Comparison of ENCODE assay signal across 15 cellular contexts in the genomic region with DNA sequence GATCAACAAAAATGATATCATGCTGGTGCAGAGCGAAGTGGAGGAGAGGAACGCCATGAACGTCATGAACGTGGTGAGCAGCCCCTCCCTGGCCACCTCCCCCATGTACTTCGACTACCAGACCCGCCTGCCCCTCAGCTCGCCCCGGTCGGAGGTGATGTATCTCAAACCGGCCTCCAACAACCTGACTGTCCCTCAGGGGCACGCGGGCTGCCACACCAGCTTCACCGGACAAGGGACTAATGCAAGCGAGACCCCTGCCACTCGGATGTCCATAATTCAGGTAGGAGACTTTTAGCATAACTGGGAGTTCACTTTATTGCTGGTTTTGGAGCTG. TPM values are rescaled to one million over a fixed set of nuclear protein-coding genes. Genes with fewer than 3 reads are reported as not detected.
DNase-seq lines count a peak whose midpoint lies in the region; ATAC-seq and TF ChIP-seq lines count a peak whose summit lies in the region.
"Had no signal": no experiment of that assay in that cellular context is flagged by ENCODE, and none has a peak within 500 bp of the region (broad histone marks: within the 10 kb centered on the region; RNA-seq: fewer than 3 reads in every experiment).

No MANE protein-coding gene starts in this region.

- H2AFZ ChIP-seq in H9 (ENCODE audit: low read length) (no peak overlapping the region), MM.1S (ENCODE audit: low read length) (no peak overlapping the region)

- no peak overlapping the region for H3K18ac ChIP-seq in H9 (ENCODE audit: insufficient read length, low read depth, low read length)

- H3T11ph ChIP-seq in H9 (ENCODE audit: low read length) = no peak overlapping the region

- H2AK5ac ChIP-seq in H9 (ENCODE audit: insufficient read length, low read length) = no peak overlapping the region

- no peak overlapping the region for H4K5ac ChIP-seq in H9 (ENCODE audit: insufficient read length, low read depth, low read length)

- H3K23me2 ChIP-seq in H9 (ENCODE audit: insufficient read length, low read depth, low read length, poor library complexity, severe bottlenecking) = peaks cover 35% of the 10 kb centered on the region

- H3K9me3 Mint-ChIP-seq in H9 = peaks cover 4 to 15% of the 10 kb centered on the region in 2 experiments; a peak in 4 of 5 replicates

- H3K79me2 ChIP-seq in H9 (ENCODE audit: insufficient read depth, low read length) (no peaks in the 10 kb centered on the region), MM.1S (ENCODE audit: low read length) (no peaks in the 10 kb centered on the region)

- H3K36me3 ChIP-seq in endocrine pancreas (ENCODE audit: control insufficient read depth, insufficient read depth, low read length) (no peaks in the 10 kb centered on the region), right lobe of liver (no peaks in the 10 kb centered on the region), skeletal muscle tissue (ENCODE audit: control insufficient read depth in 3 of 3, insufficient read depth in 3 of 3, low read length in 3 of 3) (no peaks in the 10 kb centered on the region), MM.1S (replicated peaks; ENCODE audit: insufficient read depth, low read length) (no peaks in the 10 kb centered on the region)
- H3K36me3 ChIP-seq: BLaER1 treated with 17β-estradiol and CSF1 and Interleukin-3, amounts not matched to agents 10 nM and 100 nM; HAP-1; SJCRH30 had no signal

- H3K4me1 Mint-ChIP-seq in H9 = peaks cover 30 to 31% of the 10 kb centered on the region in 2 experiments

- TF ChIP-seq POLR2A in right lobe of liver (IDR thresholded peaks at IDR 0.05) = no peak

- DNase-seq in H9 = peak; percentile 58
- peak in 2 of 3 donors; percentile 18 to 55 for DNase-seq in right lobe of liver
- no peak for DNase-seq in MM.1S
- no peak for DNase-seq in retina
- no peak for DNase-seq in NCI-H446 treated with DMSO at 0.1 percent for 48 hours (lab: John Stamatoyannopoulos, UW)
- DNase-seq in NCI-H510A (lab: John Stamatoyannopoulos, UW) = no peak
- DNase-seq: activated CD4-positive, alpha-beta T cell treated with anti-CD3 and anti-CD28 coated beads for 4 hours; activated gamma-delta T cell treated with Interleukin-2 at 50 U/mL for 16 hours; dermis blood vessel endothelial cell; NCI-H510A treated with DMSO at 0.1 percent for 48 hours; SJCRH30 had no signal

- H3K9ac ChIP-seq in H9 (ENCODE audit: extremely low read depth, insufficient read length, low read length) (no peak overlapping the region), endocrine pancreas (ENCODE audit: control insufficient read depth, insufficient read depth, low read length) (peak overlapping the region; percentile 76), skeletal muscle tissue (ENCODE audit: low read depth in 1 of 3, low read length in 3 of 3) (peak overlapping the region in 1 of 3 donors; percentile 16), MM.1S (ENCODE audit: low read length) (no peak overlapping the region)
- H3K9ac ChIP-seq: BLaER1 treated with 17β-estradiol and CSF1 and Interleukin-3, amounts not matched to agents 10 nM and 100 nM had no signal

- H3K79me1 ChIP-seq in H9 (ENCODE audit: insufficient read depth, low read depth, low read length, poor library complexity, severe bottlenecking) = no peaks in the 10 kb centered on the region

- no peak overlapping the region for H2BK12ac ChIP-seq in H9 (ENCODE audit: insufficient read length, low read depth, low read length)

- no peak overlapping the region for H2BK15ac ChIP-seq in H9 (ENCODE audit: low read depth, low read length)

- no peak overlapping the region for H2BK5ac ChIP-seq in H9 (ENCODE audit: insufficient read length, low read length)

- H3K4me1 ChIP-seq in H9 (ENCODE audit: insufficient read depth, low read length) (no peaks in the 10 kb centered on the region), endocrine pancreas (ENCODE audit: control insufficient read depth, insufficient read depth, low read length) (peaks cover 31% of the 10 kb centered on the region), right lobe of liver (peaks cover 0 to 23% (median 0%) of the 10 kb centered on the region in 4 donors), skeletal muscle tissue (ENCODE audit: control insufficient read depth in 3 of 3, insufficient read depth in 3 of 3, low read length in 3 of 3) (peaks cover 18 to 37% (median 24%) of the 10 kb centered on the region in 3 donors), MM.1S (ENCODE audit: low read length) (no peaks in the 10 kb centered on the region)
- H3K4me1 ChIP-seq: HAP-1, SJCRH30 had no signal

- no peak overlapping the region for H3K23ac ChIP-seq in H9 (ENCODE audit: insufficient read length, low read depth, low read length)

- no peak overlapping the region for H2BK20ac ChIP-seq in H9 (ENCODE audit: low read depth, low read length, poor library complexity, severe bottlenecking)

- H3K9me3 ChIP-seq in H9 (ENCODE audit: control insufficient read depth, low read depth, low read length) (no peaks in the 10 kb centered on the region), endocrine pancreas (ENCODE audit: control insufficient read depth, low read length) (no peaks in the 10 kb centered on the region), right lobe of liver (no peaks in the 10 kb centered on the region), skeletal muscle tissue (ENCODE audit: control insufficient read depth in 3 of 3, low read length in 3 of 3) (no peaks in the 10 kb centered on the region), MM.1S (replicated peaks; ENCODE audit: insufficient read depth, low read length) (no peaks in the 10 kb centered on the region)
- H3K9me3 ChIP-seq: HAP-1, SJCRH30 had no signal

- H3K56ac ChIP-seq in H9 (ENCODE audit: insufficient read length, low read depth, low read length) = no peak overlapping the region

- H3K27me3 ChIP-seq in H9 (ENCODE audit: insufficient read depth, low read length) (peaks cover 44% of the 10 kb centered on the region; the same call in 1 of the 2 replicates), endocrine pancreas (ENCODE audit: control insufficient read depth, insufficient read depth, low read length) (no peaks in the 10 kb centered on the region), right lobe of liver (peaks cover 0 to 34% of the 10 kb centered on the region in 2 donors), skeletal muscle tissue (ENCODE audit: control insufficient read depth in 3 of 3, insufficient read depth in 3 of 3, low read length in 3 of 3) (peaks cover 44 to 52% (median 47%) of the 10 kb centered on the region in 3 donors), MM.1S (replicated peaks; ENCODE audit: insufficient read depth, low read length) (no peaks in the 10 kb centered on the region)
- H3K27me3 ChIP-seq: SJCRH30 had no signal

- no peak overlapping the region for H4K91ac ChIP-seq in H9 (ENCODE audit: insufficient read length, low read depth, low read length)

- no peak overlapping the region for H4K8ac ChIP-seq in H9 (replicated peaks; ENCODE audit: insufficient read length, low read depth, low read length)

- H3K27ac ChIP-seq in H9 (ENCODE audit: insufficient read length, low read depth, low read length) (no peak overlapping the region), right lobe of liver (no peak overlapping the region), skeletal muscle tissue (ENCODE audit: low read depth, low read length) (no peak overlapping the region), MM.1S (ENCODE audit: low read length) (no peak overlapping the region)
- H3K27ac ChIP-seq: BLaER1 treated with 17β-estradiol and CSF1 and Interleukin-3, amounts not matched to agents 10 nM and 100 nM; SJCRH30 had no signal

- H3K4me2 ChIP-seq in H9 (ENCODE audit: insufficient read depth, insufficient read length, low read length) (peak overlapping the region; percentile 99), MM.1S (ENCODE audit: low read depth, low read length) (no peak overlapping the region)
- H3K4me2 ChIP-seq: BLaER1 treated with 17β-estradiol and CSF1 and Interleukin-3, amounts not matched to agents 10 nM and 100 nM had no signal

- WGBS in H9 (ENCODE audit: extremely low coverage, insufficient read length, low lambda C conversion rate) = no CpG with 5 or more reads among the region's 15 CpGs
- WGBS in right lobe of liver (ENCODE audit: insufficient coverage, low coverage, low lambda C conversion rate, missing lambda C conversion rate) = 11% methylated on average over 8 of the region's 15 CpGs

- H3K27me3 Mint-ChIP-seq in H9 (ENCODE audit: low read depth) = peaks cover 76% of the 10 kb centered on the region

- no peaks in the 10 kb centered on the region for H3F3A ChIP-seq in MM.1S (ENCODE audit: insufficient read depth, low read length)

- H3K27ac Mint-ChIP-seq in H9 = no peak overlapping the region

- H3K4me3 Mint-ChIP-seq in H9 = peak overlapping the region; percentile 57 to 84

- intact Hi-C loops in right lobe of liver (cut with DNase I) = no loop called here

- no peak for TF ChIP-seq CTCF in H9 (conservative IDR thresholded peaks at IDR 0.05)
- no peak for TF ChIP-seq CTCF in right lobe of liver (IDR thresholded peaks at IDR 0.05)
- TF ChIP-seq CTCF in MM.1S (IDR thresholded peaks at IDR 0.05; ENCODE audit: low read length) = no peak

- no peak for ATAC-seq in right lobe of liver

- H3K36me3 Mint-ChIP-seq in H9 (ENCODE audit: insufficient read depth in 1 of 3, low read depth in 3 of 3) = peaks cover 0 to 17% (median 0%) of the 10 kb centered on the region in 3 experiments; a peak in 3 of 7 replicates

- H3K4me3 ChIP-seq in endocrine pancreas (ENCODE audit: control insufficient read depth, insufficient read depth, low read length) (peak overlapping the region; percentile 96), right lobe of liver (peak overlapping the region; percentile 10 to 32 (median 20)), skeletal muscle tissue (ENCODE audit: low read length in 3 of 3) (peak overlapping the region; percentile 62 to 67 (median 66)), MM.1S (ENCODE audit: low read length) (no peak overlapping the region)
- H3K4me3 ChIP-seq: BLaER1 treated with 17β-estradiol and CSF1 and Interleukin-3, amounts not matched to agents 10 nM and 100 nM; HAP-1; SJCRH30 had no signal

- no peaks in the 10 kb centered on the region for H3K9me2 ChIP-seq in MM.1S (replicated peaks; ENCODE audit: insufficient read depth, low read length)

- H3K14ac ChIP-seq in H9 (ENCODE audit: insufficient read depth, low read length) = no peak overlapping the region

- no peak overlapping the region for H2BK120ac ChIP-seq in H9 (ENCODE audit: low read depth, low read length, poor library complexity, severe bottlenecking)

- no peak overlapping the region for H3K4ac ChIP-seq in H9 (ENCODE audit: low read depth, low read length)

- H4K20me1 ChIP-seq in H9 (ENCODE audit: control insufficient read depth, insufficient read depth, insufficient read length) (no peaks in the 10 kb centered on the region), MM.1S (ENCODE audit: insufficient read depth, low read length) (no peaks in the 10 kb centered on the region)
- H4K20me1 ChIP-seq: BLaER1 treated with 17β-estradiol and CSF1 and Interleukin-3, amounts not matched to agents 10 nM and 100 nM had no signal

RNA-seq across cellular contexts. Expression of a gene that starts 3.3 kb away (rescaled TPM):
- total RNA-seq in H9 (2021) (0.37 and 0.52 TPM in 2 replicates), right lobe of liver (1 to 10 TPM in 4 of 6 experiments, under 1 TPM in 2; 0.64 to 6.1 (median 1.1) TPM), skeletal muscle tissue (5.2 TPM)

Comparison
In these comparisons a context has a peak if more than half of its experiments do, and no peak if none do; other contexts are left out.
1. DNase-seq: peak in H9 (single experiment) and right lobe of liver (2 of 3); none in MM.1S (single experiment), retina (single experiment), NCI-H446 treated with DMSO at 0.1 percent for 48 hours (single experiment) and NCI-H510A (single experiment).